ENCODE assay signal across 8 cellular contexts in the genomic region with DNA sequence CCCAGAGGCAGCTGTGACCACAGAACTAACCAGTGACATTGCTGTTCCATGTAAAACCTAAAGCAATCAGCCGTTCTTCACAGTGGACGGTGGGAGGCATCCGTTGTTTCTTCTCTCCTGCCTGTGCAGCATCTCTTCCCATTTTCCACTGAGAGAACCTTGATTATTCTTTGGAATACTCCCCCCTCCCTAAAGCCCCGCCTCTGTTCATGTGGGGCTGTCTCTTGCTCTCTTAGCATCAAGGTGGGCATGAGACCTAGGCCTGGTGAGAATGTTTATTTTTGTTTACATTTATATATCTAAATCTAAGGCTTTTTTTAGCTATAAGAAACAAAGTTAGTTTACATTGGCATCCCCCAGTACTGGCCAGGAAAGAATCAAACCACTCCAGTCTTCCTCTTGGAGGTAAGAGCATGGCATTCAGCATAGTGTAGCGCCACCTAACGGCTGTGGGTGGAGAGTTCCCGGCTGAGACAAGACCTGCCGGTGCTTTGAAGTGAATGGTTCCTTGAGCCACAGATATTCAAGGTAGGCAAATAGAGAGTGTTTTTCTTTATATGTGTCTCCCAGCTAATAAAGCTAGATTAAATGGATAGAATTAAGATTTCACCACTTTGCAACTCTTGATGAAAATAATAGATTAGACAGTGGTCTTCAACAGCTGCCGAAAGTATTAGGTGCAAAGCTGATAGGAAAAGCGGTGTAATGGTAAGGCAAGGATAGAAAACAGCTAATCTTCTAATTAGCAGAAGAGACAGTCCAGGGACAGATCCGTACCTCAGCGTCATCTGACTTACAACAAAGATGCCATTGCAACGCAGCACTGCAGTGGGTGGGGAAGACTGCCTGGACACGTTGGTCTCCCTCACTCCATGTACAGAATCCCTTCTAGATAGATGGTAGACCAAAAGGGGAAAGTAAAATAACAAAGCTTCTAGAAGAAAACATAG.
DNase-seq lines count a peak whose midpoint lies in the region; ATAC-seq and TF ChIP-seq lines count a peak whose summit lies in the region.

No MANE protein-coding gene starts in this region.

- peak; percentile 42; the same call in 1 of the 2 replicates for TF ChIP-seq CTCF in HEK293 (tag by site-specific recombination; IDR thresholded peaks at IDR 0.05)

- H3K4me3 ChIP-seq in HEK293 (ENCODE audit: low read depth, low read length) (no peak overlapping the region), skeletal muscle cell (ENCODE audit: low read depth, low read length) (no peak overlapping the region)

- peak; percentile 92 for DNase-seq in DMS53 (lab: John Stamatoyannopoulos, UW)
- DNase-seq in NCI-H510A (lab: John Stamatoyannopoulos, UW) = peak; percentile 25
- peak in 43 of 58 donors; percentile 3 to 74 (median 35) for DNase-seq in anterior cingulate cortex (lab: John Stamatoyannopoulos, UW)
- peak; percentile 73 for DNase-seq in hepatic stellate cell (ENCODE audit: low spot score)
- DNase-seq in skeletal muscle cell (ENCODE audit: low read depth) = peak; percentile 28

- no peaks in the 10 kb centered on the region for H3K36me3 ChIP-seq in HEK293 (ENCODE audit: control insufficient read depth in 2 of 2, insufficient read depth in 1 of 2, low read length in 2 of 2)

- CTCF ChIA-PET in HEK293 (lab: Yijun Ruan, JAX) = interaction anchor here (0.5 to 3.9 kb wide), 70 partner anchors 8 to 1327 kb away, joined by 3 to 22 read pairs (median 4); no protein-coding TSS in a partner anchor

- POLR2A ChIA-PET in HEK293 (lab: Yijun Ruan, JAX) = no interaction called here

- H3K9me3 ChIP-seq in HEK293 (ENCODE audit: control insufficient read depth, insufficient read depth, low read depth, low read length) = no peaks in the 10 kb centered on the region

- H3K4me1 ChIP-seq in HEK293 (ENCODE audit: control insufficient read depth, insufficient read depth, low read length) = no peaks in the 10 kb centered on the region

- H3K27ac ChIP-seq in HEK293 (ENCODE audit: extremely low read depth, low read depth, low read length) = no peak overlapping the region

- ATAC-seq in HG03342 (IDR thresholded peaks at IDR 0.05; ENCODE audit: unreplicated experiment) (no peak), HG03571 (IDR thresholded peaks at IDR 0.05; ENCODE audit: unreplicated experiment) (no peak)

TF ChIP-seq in HEK293, 187 proteins besides CTCF, POLR2A, EP300 and RAD21:
- TF ChIP-seq HOXA7 (CRISPR knock-in tag; IDR thresholded peaks at IDR 0.05; ENCODE audit: borderline replicate concordance) (no peak), SALL2 (tag by site-specific recombination; IDR thresholded peaks at IDR 0.05; ENCODE audit: borderline replicate concordance) (no peak), ZNF366 (tag by site-specific recombination; conservative IDR thresholded peaks at IDR 0.05) (no peak), ZNF704 (tag by site-specific recombination; IDR thresholded peaks at IDR 0.05) (no peak), ZNF654 (tag by site-specific recombination; IDR thresholded peaks at IDR 0.05; ENCODE audit: low read depth) (peak; percentile 74), ZNF175 (tag by site-specific recombination; IDR thresholded peaks at IDR 0.05) (no peak), ZNF830 (tag by site-specific recombination; IDR thresholded peaks at IDR 0.05; ENCODE audit: low read depth) (no peak), TCF7L2 (IDR thresholded peaks at IDR 0.05; ENCODE audit: borderline replicate concordance, low read depth, low read length) (peak; percentile 59; the same call in 1 of the 2 replicates), ZNF843 (tag by site-specific recombination; IDR thresholded peaks at IDR 0.05) (no peak), ZNF416 (tag by site-specific recombination; IDR thresholded peaks at IDR 0.05) (no peak), GFI1B (tag by site-specific recombination; IDR thresholded peaks at IDR 0.05) (no peak)
- TF ChIP-seq, protein P1, sequence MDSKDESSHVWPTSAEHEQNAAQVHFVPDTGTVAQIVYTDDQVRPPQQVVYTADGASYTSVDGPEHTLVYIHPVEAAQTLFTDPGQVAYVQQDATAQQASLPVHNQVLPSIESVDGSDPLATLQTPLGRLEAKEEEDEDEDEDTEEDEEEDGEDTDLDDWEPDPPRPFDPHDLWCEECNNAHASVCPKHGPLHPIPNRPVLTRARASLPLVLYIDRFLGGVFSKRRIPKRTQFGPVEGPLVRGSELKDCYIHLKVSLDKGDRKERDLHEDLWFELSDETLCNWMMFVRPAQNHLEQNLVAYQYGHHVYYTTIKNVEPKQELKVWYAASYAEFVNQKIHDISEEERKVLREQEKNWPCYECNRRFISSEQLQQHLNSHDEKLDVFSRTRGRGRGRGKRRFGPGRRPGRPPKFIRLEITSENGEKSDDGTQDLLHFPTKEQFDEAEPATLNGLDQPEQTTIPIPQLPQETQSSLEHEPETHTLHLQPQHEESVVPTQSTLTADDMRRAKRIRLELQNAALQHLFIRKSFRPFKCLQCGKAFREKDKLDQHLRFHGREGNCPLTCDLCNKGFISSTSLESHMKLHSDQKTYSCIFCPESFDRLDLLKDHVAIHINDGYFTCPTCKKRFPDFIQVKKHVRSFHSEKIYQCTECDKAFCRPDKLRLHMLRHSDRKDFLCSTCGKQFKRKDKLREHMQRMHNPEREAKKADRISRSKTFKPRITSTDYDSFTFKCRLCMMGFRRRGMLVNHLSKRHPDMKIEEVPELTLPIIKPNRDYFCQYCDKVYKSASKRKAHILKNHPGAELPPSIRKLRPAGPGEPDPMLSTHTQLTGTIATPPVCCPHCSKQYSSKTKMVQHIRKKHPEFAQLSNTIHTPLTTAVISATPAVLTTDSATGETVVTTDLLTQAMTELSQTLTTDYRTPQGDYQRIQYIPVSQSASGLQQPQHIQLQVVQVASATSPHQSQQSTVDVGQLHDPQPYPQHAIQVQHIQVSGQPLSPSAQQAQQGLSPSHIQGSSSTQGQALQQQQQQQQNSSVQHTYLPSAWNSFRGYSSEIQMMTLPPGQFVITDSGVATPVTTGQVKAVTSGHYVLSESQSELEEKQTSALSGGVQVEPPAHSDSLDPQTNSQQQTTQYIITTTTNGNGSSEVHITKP (tag by site-specific recombination; IDR thresholded peaks at IDR 0.05) = no peak
- TF ChIP-seq, protein P2, sequence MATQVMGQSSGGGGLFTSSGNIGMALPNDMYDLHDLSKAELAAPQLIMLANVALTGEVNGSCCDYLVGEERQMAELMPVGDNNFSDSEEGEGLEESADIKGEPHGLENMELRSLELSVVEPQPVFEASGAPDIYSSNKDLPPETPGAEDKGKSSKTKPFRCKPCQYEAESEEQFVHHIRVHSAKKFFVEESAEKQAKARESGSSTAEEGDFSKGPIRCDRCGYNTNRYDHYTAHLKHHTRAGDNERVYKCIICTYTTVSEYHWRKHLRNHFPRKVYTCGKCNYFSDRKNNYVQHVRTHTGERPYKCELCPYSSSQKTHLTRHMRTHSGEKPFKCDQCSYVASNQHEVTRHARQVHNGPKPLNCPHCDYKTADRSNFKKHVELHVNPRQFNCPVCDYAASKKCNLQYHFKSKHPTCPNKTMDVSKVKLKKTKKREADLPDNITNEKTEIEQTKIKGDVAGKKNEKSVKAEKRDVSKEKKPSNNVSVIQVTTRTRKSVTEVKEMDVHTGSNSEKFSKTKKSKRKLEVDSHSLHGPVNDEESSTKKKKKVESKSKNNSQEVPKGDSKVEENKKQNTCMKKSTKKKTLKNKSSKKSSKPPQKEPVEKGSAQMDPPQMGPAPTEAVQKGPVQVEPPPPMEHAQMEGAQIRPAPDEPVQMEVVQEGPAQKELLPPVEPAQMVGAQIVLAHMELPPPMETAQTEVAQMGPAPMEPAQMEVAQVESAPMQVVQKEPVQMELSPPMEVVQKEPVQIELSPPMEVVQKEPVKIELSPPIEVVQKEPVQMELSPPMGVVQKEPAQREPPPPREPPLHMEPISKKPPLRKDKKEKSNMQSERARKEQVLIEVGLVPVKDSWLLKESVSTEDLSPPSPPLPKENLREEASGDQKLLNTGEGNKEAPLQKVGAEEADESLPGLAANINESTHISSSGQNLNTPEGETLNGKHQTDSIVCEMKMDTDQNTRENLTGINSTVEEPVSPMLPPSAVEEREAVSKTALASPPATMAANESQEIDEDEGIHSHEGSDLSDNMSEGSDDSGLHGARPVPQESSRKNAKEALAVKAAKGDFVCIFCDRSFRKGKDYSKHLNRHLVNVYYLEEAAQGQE (tag by site-specific recombination; IDR thresholded peaks at IDR 0.05) = no peak
- TF ChIP-seq, protein P3, sequence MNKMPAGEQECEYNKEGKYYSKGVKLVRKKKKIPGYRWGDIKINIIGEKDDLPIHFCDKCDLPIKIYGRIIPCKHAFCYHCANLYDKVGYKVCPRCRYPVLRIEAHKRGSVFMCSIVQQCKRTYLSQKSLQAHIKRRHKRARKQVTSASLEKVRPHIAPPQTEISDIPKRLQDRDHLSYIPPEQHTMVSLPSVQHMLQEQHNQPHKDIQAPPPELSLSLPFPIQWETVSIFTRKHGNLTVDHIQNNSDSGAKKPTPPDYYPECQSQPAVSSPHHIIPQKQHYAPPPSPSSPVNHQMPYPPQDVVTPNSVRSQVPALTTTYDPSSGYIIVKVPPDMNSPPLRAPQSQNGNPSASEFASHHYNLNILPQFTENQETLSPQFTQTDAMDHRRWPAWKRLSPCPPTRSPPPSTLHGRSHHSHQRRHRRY (tag by site-specific recombination; IDR thresholded peaks at IDR 0.05) = no peak
- TF ChIP-seq, protein P4, sequence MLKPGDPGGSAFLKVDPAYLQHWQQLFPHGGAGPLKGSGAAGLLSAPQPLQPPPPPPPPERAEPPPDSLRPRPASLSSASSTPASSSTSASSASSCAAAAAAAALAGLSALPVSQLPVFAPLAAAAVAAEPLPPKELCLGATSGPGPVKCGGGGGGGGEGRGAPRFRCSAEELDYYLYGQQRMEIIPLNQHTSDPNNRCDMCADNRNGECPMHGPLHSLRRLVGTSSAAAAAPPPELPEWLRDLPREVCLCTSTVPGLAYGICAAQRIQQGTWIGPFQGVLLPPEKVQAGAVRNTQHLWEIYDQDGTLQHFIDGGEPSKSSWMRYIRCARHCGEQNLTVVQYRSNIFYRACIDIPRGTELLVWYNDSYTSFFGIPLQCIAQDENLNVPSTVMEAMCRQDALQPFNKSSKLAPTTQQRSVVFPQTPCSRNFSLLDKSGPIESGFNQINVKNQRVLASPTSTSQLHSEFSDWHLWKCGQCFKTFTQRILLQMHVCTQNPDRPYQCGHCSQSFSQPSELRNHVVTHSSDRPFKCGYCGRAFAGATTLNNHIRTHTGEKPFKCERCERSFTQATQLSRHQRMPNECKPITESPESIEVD (tag by site-specific recombination; IDR thresholded peaks at IDR 0.05) = no peak

Comparison
In these comparisons a context has a peak if more than half of its experiments do, and no peak if none do; other contexts are left out.
1. DNase-seq: peak in every context shown above with its lines; median percentile 92 in DMS53; 73 in hepatic stellate cell; 35 in anterior cingulate cortex; 28 in skeletal muscle cell; 25 in NCI-H510A.